8 cellular contexts compared by ENCODE assay signal in the genomic region with DNA sequence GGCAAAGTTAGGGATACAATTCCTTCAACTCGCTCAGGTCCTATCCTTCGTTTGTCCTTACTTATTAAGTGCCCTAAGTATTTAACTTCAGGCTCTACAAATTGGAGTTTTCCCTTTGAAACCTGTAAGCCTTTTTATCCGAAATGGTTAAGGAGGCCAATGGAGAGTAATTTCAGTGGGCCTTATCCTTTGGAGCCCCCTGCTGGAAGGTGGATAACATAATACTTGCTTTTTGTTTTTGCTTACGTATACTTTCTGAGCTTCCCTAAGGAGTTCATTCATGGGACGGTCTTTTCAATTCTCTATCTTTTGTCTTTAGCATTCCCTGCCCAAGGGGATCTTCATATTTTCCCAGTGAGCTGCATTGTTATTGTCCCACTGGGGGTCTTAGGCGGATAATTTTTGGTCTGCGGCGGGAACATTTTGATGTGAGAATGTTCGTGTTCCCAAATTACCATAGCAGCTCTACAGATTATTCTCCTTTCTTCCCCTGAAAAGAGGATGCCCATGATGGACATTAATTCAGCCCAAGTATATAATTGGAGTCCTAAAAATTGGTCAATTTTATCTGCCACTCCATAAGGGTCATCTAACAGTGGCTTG. TPM values are rescaled to one million over a fixed set of nuclear protein-coding genes. Genes with fewer than 3 reads are reported as not detected.
DNase-seq lines count a peak whose midpoint lies in the region; ATAC-seq, FAIRE-seq and TF ChIP-seq lines count a peak whose summit lies in the region.

No MANE protein-coding gene starts in this region.

- peak; percentile 74 for TF ChIP-seq CTCF in AG09309 (IDR thresholded peaks at IDR 0.05; ENCODE audit: control insufficient read depth, insufficient read depth, low read depth, low read length, missing control alignments)
- peak; percentile 55 for TF ChIP-seq CTCF in GM12864 (IDR thresholded peaks at IDR 0.05; ENCODE audit: low read depth, low read length, missing control alignments)
- peak; percentile 62 for TF ChIP-seq CTCF in astrocyte (IDR thresholded peaks at IDR 0.05; ENCODE audit: insufficient read depth, low read depth, low read length)

- H3K36me3 Mint-ChIP-seq in astrocyte (ENCODE audit: low read depth, unreplicated experiment), result peaks cover 4% of the 10 kb centered on the region

- ATAC-seq in HG03457 (IDR thresholded peaks at IDR 0.05; ENCODE audit: unreplicated experiment), result no peak

- no peaks in the 10 kb centered on the region for H3K79me2 ChIP-seq in astrocyte (ENCODE audit: insufficient read depth, low read length)

- H3K4me3 ChIP-seq in AG09309 (ENCODE audit: control insufficient read depth, low read depth, low read length) (no peak overlapping the region), GM12864 (ENCODE audit: low read depth, low read length) (no peak overlapping the region), astrocyte (ENCODE audit: insufficient read depth, low read depth, low read length) (no peak overlapping the region)

- no peak overlapping the region for H3K4me3 Mint-ChIP-seq in astrocyte (ENCODE audit: unreplicated experiment)

- H3K27ac ChIP-seq in astrocyte (ENCODE audit: low read depth, low read length), result no peak overlapping the region

- H3K9ac ChIP-seq in astrocyte (ENCODE audit: low read length), result no peak overlapping the region

- no peak for FAIRE-seq in astrocyte (lab: Jason Lieb, UNC)

- H3K4me1 ChIP-seq in astrocyte (ENCODE audit: insufficient read depth, low read length), result no peaks in the 10 kb centered on the region

- peak; percentile 13 for DNase-seq in AG09309 (ENCODE audit: low read depth)
- peak; percentile 3 for DNase-seq in GM12864 (ENCODE audit: low read depth)
- DNase-seq in NCI-H748 treated with DMSO at 0.1 percent for 48 hours (lab: John Stamatoyannopoulos, UW), result peak; percentile 20
- peak; percentile 14 for DNase-seq in astrocyte (ENCODE audit: low read depth)
- DNase-seq in iPS DF 19.7 (ENCODE audit: low read depth, low spot score), result peak; percentile 30
- DNase-seq in stimulated activated CD4-positive, alpha-beta T cell treated with anti-CD3 and anti-CD28 coated beads, Interleukin-2, amount 100 ng/mL, for 48 hours, result peak; percentile 8 to 11
- DNase-seq in NCI-H345 (lab: John Stamatoyannopoulos, UW), result no peak

- H3K9me3 ChIP-seq in astrocyte (ENCODE audit: insufficient read depth, low read depth, low read length), result peaks cover 20% of the 10 kb centered on the region

- no peak overlapping the region for H3K4me2 ChIP-seq in astrocyte (ENCODE audit: low read length)

- no peak overlapping the region for H3K27ac Mint-ChIP-seq in astrocyte (ENCODE audit: unreplicated experiment)

- no peaks in the 10 kb centered on the region for H3K27me3 Mint-ChIP-seq in astrocyte (ENCODE audit: low read depth, unreplicated experiment)

- no peak overlapping the region for H2AFZ ChIP-seq in astrocyte (ENCODE audit: low read depth, low read length)

- H3K36me3 ChIP-seq in astrocyte (ENCODE audit: insufficient read depth, low read length), result no peaks in the 10 kb centered on the region

- no peaks in the 10 kb centered on the region for H3K4me1 Mint-ChIP-seq in astrocyte (ENCODE audit: low read depth, unreplicated experiment)

- H4K20me1 ChIP-seq in astrocyte (ENCODE audit: insufficient read depth, low read length), result no peaks in the 10 kb centered on the region

- H3K27me3 ChIP-seq in astrocyte (ENCODE audit: insufficient read depth, low read length), result no peaks in the 10 kb centered on the region

- H3K9me3 Mint-ChIP-seq in astrocyte (ENCODE audit: unreplicated experiment), result peaks cover 30% of the 10 kb centered on the region

RNA-seq across cellular contexts. Expression of a gene that starts 34.4 kb away (rescaled TPM):
- total RNA-seq in astrocyte, result 27.1 and 31.5 TPM in 2 replicates

RNA-seq across cellular contexts. Expression of a gene that starts 41.3 kb away (rescaled TPM):
- 1.8 and 1.9 TPM in 2 replicates for total RNA-seq in astrocyte
